8 cellular contexts compared by ENCODE assay signal in the genomic region with DNA sequence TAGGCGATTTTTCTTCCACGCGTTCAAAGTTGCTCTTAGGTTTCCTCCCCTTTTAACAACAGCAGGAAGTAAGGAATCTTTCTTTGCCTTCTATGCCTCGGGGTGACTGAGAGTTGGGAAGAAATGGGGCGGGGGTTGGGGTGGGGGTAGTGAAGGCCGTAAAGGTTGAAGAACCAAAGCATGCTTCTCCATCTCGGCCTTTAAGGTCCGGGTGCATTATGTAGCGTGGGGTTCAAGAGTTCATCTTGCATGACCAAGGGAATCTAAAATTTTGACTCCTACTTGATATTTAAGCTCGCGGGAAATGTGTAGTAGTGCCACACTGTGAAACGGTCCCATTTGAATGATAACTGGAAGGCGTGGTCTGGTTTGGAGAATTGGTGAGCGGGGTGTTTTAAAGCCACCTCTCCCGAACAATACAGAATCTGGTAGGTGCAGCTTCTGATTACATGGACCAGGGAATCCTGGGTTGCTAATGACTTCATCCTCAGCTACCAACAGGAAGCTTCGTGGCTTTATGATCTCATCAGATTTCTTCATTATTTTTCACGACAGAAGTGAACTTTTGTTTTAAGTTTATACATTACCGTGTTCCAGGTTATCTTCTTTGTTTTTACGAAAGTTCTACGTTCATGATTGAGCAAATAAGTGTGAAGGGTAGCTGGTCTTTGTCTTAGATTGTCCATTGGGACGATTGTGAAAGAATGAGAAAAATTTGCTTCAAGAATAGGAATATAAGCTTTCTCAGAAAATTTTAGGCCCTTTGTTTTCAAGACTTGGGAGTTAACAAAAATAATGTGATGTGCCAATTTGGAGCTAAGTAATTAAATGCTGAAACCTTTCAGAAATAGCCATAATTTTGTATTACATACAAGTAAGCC. TPM values are rescaled to one million over a fixed set of nuclear protein-coding genes. Genes with fewer than 3 reads are reported as not detected.
A peak's percentile ranks its signal among the peaks of the same experiment; 100 is the strongest.
DNase-seq lines count a peak whose midpoint lies in the region; FAIRE-seq and TF ChIP-seq lines count a peak whose summit lies in the region.

No MANE protein-coding gene starts in this region.

- H3K4me2 ChIP-seq in keratinocyte (ENCODE audit: control insufficient read depth, extremely low read depth, insufficient read depth, low read depth, low read length): peak overlapping the region; percentile 84

- 5 to 6% (median 5%) methylated on average over 21 of the region's 21 CpGs for WGBS in spleen, 5 donors

- CTCF ChIA-PET in A673 (lab: Charles Lee): interaction anchor here (0.6 to 1.2 kb wide), 2 partner anchors 17 to 171 kb away, joined by 3 to 6 read pairs; no protein-coding TSS in a partner anchor

- H3K27me3 ChIP-seq in A673 (replicated peaks; ENCODE audit: insufficient read depth, low read depth, low read length, poor library complexity) (no peaks in the 10 kb centered on the region), keratinocyte (ENCODE audit: control insufficient read depth, extremely low read depth, insufficient read depth, low read length) (no peaks in the 10 kb centered on the region), spleen (replicated peaks in 1 of 7) (no peaks in the 10 kb centered on the region)

- TF ChIP-seq CTCF in A673 (conservative IDR thresholded peaks at IDR 0.05; ENCODE audit: low read depth, low read length) (no peak), GM12864 (IDR thresholded peaks at IDR 0.05; ENCODE audit: low read depth, low read length, missing control alignments) (no peak), NB4 (IDR thresholded peaks at IDR 0.05; ENCODE audit: low read depth, low read length) (no peak), keratinocyte (optimal IDR thresholded peaks at IDR 0.05 in 1 of 3, IDR thresholded peaks at IDR 0.05 in 1 of 3, conservative IDR thresholded peaks at IDR 0.05 in 1 of 3; ENCODE audit: extremely low read depth in 1 of 3, insufficient read depth in 2 of 3, low read length in 3 of 3) (no peak), spleen (IDR thresholded peaks at IDR 0.05 in 8 of 11, conservative IDR thresholded peaks at IDR 0.05 in 3 of 11) (no peak)

- in situ Hi-C loops in SK-MEL-5 (cut with HindIII; ENCODE audit: low pct_unique_long_range_greater_than_20kb, low sequenced_read_pairs): no loop called here

- peak; percentile 94 for FAIRE-seq in keratinocyte (lab: Jason Lieb, UNC)

- intact Hi-C loops in A673 (cut with micrococcal nuclease; ENCODE audit: unreplicated experiment) (loop anchor here (2.0 to 5.0 kb wide), 3 partner anchors 21 to 173 kb away; no protein-coding TSS in a partner anchor), spleen (cut with DNase I; ENCODE audit: low total_unique reads) (no loop called here)

- TSS peak; percentile 40 for BruUV-seq in A673 (replicated peaks; lab: Mats Ljungman, UMichigan)

- DNase-seq in A673 (ENCODE audit: low spot score) (peak; percentile 92), GM12864 (ENCODE audit: low read depth) (no peak), NB4 (ENCODE audit: low read depth) (peak; percentile 81), SK-MEL-5 (ENCODE audit: low read depth, low spot score) (peak; percentile 48), cerebellum (ENCODE audit: low spot score) (peak; percentile 65), keratinocyte (ENCODE audit: low read depth, low spot score) (peak; percentile 58), spleen (no peak), mesenteric fat pad (ENCODE audit: low spot score) (no peak)

- H3K27ac ChIP-seq in A673 (ENCODE audit: low read depth, low read length, poor library complexity, severe bottlenecking) (peak overlapping the region; percentile 85), keratinocyte (ENCODE audit: control insufficient read depth, insufficient read depth, low read length) (peak overlapping the region; percentile 81), spleen (peak overlapping the region; percentile 76 to 96 (median 94))

- H4K20me1 ChIP-seq in keratinocyte (ENCODE audit: control insufficient read depth, extremely low read depth, insufficient read depth, low read length): no peaks in the 10 kb centered on the region

- H3K4me3 ChIP-seq in A673 (ENCODE audit: low read depth, low read length, poor library complexity, severe bottlenecking): peak overlapping the region; percentile 77
- H3K4me3 ChIP-seq in GM12864 (ENCODE audit: low read depth, low read length): peak overlapping the region; percentile 95
- H3K4me3 ChIP-seq in NB4 (ENCODE audit: low read depth, low read length): peak overlapping the region; percentile 76
- peak overlapping the region; percentile 80 to 96 (median 92) for H3K4me3 ChIP-seq in keratinocyte (ENCODE audit: control insufficient read depth in 2 of 3, extremely low read depth in 1 of 3, insufficient read depth in 2 of 3, low read depth in 1 of 3, low read length in 3 of 3)
- H3K4me3 ChIP-seq in spleen: peak overlapping the region; percentile 84 to 92 (median 90)

- H3K9ac ChIP-seq in keratinocyte (ENCODE audit: control insufficient read depth, extremely low read depth, insufficient read depth, low read length): peak overlapping the region; percentile 91

- H3K9me3 ChIP-seq in A673 (ENCODE audit: low read depth, low read length, poor library complexity, severe bottlenecking) (no peaks in the 10 kb centered on the region), keratinocyte (ENCODE audit: control insufficient read depth, low read depth, low read length) (no peaks in the 10 kb centered on the region), spleen (no peaks in the 10 kb centered on the region)

- peak; percentile 39 for TF ChIP-seq POLR2A in NB4 (IDR thresholded peaks at IDR 0.05; ENCODE audit: extremely low read depth, insufficient read length)
- no peak for TF ChIP-seq POLR2A in spleen (IDR thresholded peaks at IDR 0.05)

- dilution Hi-C loops in keratinocyte (cut with MboI; ENCODE audit: extremely low pct_ligation_motif_present, low sequenced_read_pairs): no loop called here

- POLR2A ChIA-PET in A673 (lab: Charles Lee; ENCODE audit: low non-redundant PET): interaction anchor here (0.6 kb wide), 1 partner anchor 136 kb away, joined by 3 read pairs; no protein-coding TSS in a partner anchor

- H2AFZ ChIP-seq in keratinocyte (ENCODE audit: control insufficient read depth, low read length): peak overlapping the region; percentile 72

- H3K79me2 ChIP-seq in keratinocyte (ENCODE audit: control insufficient read depth, insufficient read depth, low read length): peaks cover 57% of the 10 kb centered on the region

- H3K9me1 ChIP-seq in keratinocyte (ENCODE audit: control insufficient read depth, extremely low read depth, insufficient read depth, low read length): peaks cover 2% of the 10 kb centered on the region

- no peaks in the 10 kb centered on the region for H3K36me3 ChIP-seq in A673 (ENCODE audit: insufficient read depth, low read length, poor library complexity, severe bottlenecking)
- peaks cover 0 to 3% of the 10 kb centered on the region in 2 experiments for H3K36me3 ChIP-seq in keratinocyte (ENCODE audit: control insufficient read depth in 2 of 2, extremely low read depth in 1 of 2, insufficient read depth in 2 of 2, low read length in 2 of 2)
- peaks cover 0 to 7% (median 0%) of the 10 kb centered on the region in 6 donors for H3K36me3 ChIP-seq in spleen

- H3K4me1 ChIP-seq in A673 (ENCODE audit: insufficient read depth, low read length, poor library complexity, severe bottlenecking): peaks cover 32% of the 10 kb centered on the region
- H3K4me1 ChIP-seq in keratinocyte (ENCODE audit: control insufficient read depth, extremely low read depth, insufficient read depth, low read length): peaks cover 13% of the 10 kb centered on the region
- peaks cover 0 to 49% (median 39%) of the 10 kb centered on the region in 6 donors for H3K4me1 ChIP-seq in spleen

RNA-seq across cellular contexts. Expression of a gene that starts 1.6 kb away (rescaled TPM):
- total RNA-seq in A673 (2021): 98.6 and 111 TPM in 2 replicates
- total RNA-seq in SK-MEL-5 (2014; rRNA removed; shearing (Covaris generic)): 21.7 and 24.1 TPM in 2 replicates
- 12.2 and 19.2 TPM in 2 replicates for polyA plus RNA-seq in SK-MEL-5 (2015; cell fraction: cytosol; rRNA removed)
- polyA plus RNA-seq in SK-MEL-5 (2015; cell fraction: nucleus; rRNA removed): 28.2 and 33.5 TPM in 2 replicates
- total RNA-seq in cerebellum: 100.0 TPM
- polyA plus RNA-seq in keratinocyte: 8.5 to 14.7 TPM (median 9.7 TPM) in 3 replicates
- polyA plus RNA-seq in keratinocyte (2011; ENCODE audit: low read depth): 10.9 TPM
- polyA plus RNA-seq in keratinocyte (2011; cell fraction: cytosol; rRNA removed): 7.2 and 13.8 TPM in 2 replicates
- polyA plus RNA-seq in keratinocyte (2011; cell fraction: nucleus; rRNA removed): 15.8 and 20.9 TPM in 2 replicates
- 7.5 and 11.7 TPM in 2 replicates for polyA plus RNA-seq in keratinocyte (2012; ENCODE audit: low replicate concordance)
- polyA minus RNA-seq in keratinocyte: 12.2 to 38.7 TPM (median 17.4 TPM) in 3 replicates
- 15.2 TPM for polyA minus RNA-seq in keratinocyte (2011; cell fraction: cytosol; rRNA and poly(A)+ RNA removed)
- 21.9 and 43.3 TPM in 2 replicates for polyA minus RNA-seq in keratinocyte (2011; cell fraction: nucleus; rRNA and poly(A)+ RNA removed)
- 10 to 100 TPM; 19.7 to 34.9 (median 25.3) TPM for total RNA-seq in spleen
- 1 to 10 TPM; 2.4 to 3.0 (median 2.4) TPM for polyA plus RNA-seq in spleen
- total RNA-seq in mesenteric fat pad: 20.7 TPM

Comparison
In these comparisons a context has a peak if more than half of its experiments do, and no peak if none do; other contexts are left out.
1. DNase-seq: peak in A673 (single experiment), NB4 (single experiment), SK-MEL-5 (single experiment), cerebellum (single experiment) and keratinocyte (single experiment); none in GM12864 (single experiment), spleen (single experiment) and mesenteric fat pad (single experiment).
2. Peak in every context shown above with its lines, with median percentiles within 50 percentile points of each other: H3K27ac ChIP-seq and H3K4me3 ChIP-seq.